35 cellular contexts compared by ENCODE assay signal in genomic region chr7:24462117-24462516, GRCh38.
"Had no signal": no experiment of that assay in that cellular context is flagged by ENCODE, and none has a peak within 500 bp of the region (broad histone marks: within the 10 kb centered on the region; RNA-seq: fewer than 3 reads in every experiment).

No MANE protein-coding gene starts in this region.

- H3K9me3 Mint-ChIP-seq: activated B cell treated with CpG ODN at 0.5 μM for 24 hours; activated CD4-positive, alpha-beta memory T cell treated with anti-CD3 and anti-CD28 coated beads for 36 hours; activated CD4-positive, alpha-beta T cell treated with anti-CD3 and anti-CD28 coated beads, Interleukin-2, amount 10 ng/mL, durations not matched to agents 24 days and 14 days; activated CD8-positive, alpha-beta T cell treated with anti-CD3 and anti-CD28 coated beads for 36 hours; activated naive CD4-positive, alpha-beta T cell treated with anti-CD3 and anti-CD28 coated beads for 36 hours; activated naive CD4-positive, alpha-beta T cell treated with anti-CD3 and anti-CD28 coated beads, Interleukin-2, amount 50 U/mL, for 72 hours; activated naive CD8-positive, alpha-beta T cell treated with anti-CD3 and anti-CD28 coated beads for 36 hours; activated T-cell treated with anti-CD3 and anti-CD28 coated beads, Interleukin-2, amount 50 U/mL, for 4 hours; activated T-cell treated with anti-CD3 and anti-CD28 coated beads, Interleukin-2, amount 50 U/mL, for 72 hours; activated T-helper 1 cell treated with anti-CD3 and anti-CD28 coated beads, Interleukin-12 subunit alpha, Interleukin-12 subunit beta, Interleukin-2, Interleukin-4 antibody, amounts not matched to agents 30 ng/mL and 10 ng/mL and 1 ng/mL, durations not matched to agents 14 hours and 24 hours and 36 hours; activated T-helper 17 cell treated with anti-CD3 and anti-CD28 coated beads, Interleukin-2, amount 50 U/mL, for 72 hours; T-helper 1 cell treated with Interleukin-12 subunit alpha and Interleukin-12 subunit beta and Interleukin-4 antibody, amounts not matched to agents 30 μg/mL and 1 μg/mL, for 36 hours; T-helper 2 cell treated with Interferon-gamma antibody and Interleukin-4, amounts not matched to agents 5 μg/mL and 100 μg/mL, for 36 hours had no signal

- H3K27me3 Mint-ChIP-seq: activated naive CD8-positive, alpha-beta T cell treated with anti-CD3 and anti-CD28 coated beads for 36 hours had no signal

- H3K27ac ChIP-seq: adrenal gland, body of pancreas, brain microvascular endothelial cell, breast epithelium, VCaP had no signal

- H3K4me3 Mint-ChIP-seq: activated B cell treated with CpG ODN at 0.5 μM for 24 hours; activated CD4-positive, alpha-beta memory T cell treated with anti-CD3 and anti-CD28 coated beads for 36 hours; activated CD4-positive, alpha-beta T cell treated with anti-CD3 and anti-CD28 coated beads, Interleukin-2, amount 10 ng/mL, durations not matched to agents 24 days and 14 days; activated CD8-positive, alpha-beta T cell treated with anti-CD3 and anti-CD28 coated beads for 36 hours; activated naive CD4-positive, alpha-beta T cell treated with anti-CD3 and anti-CD28 coated beads for 36 hours; activated naive CD8-positive, alpha-beta T cell treated with anti-CD3 and anti-CD28 coated beads for 36 hours; activated T-cell treated with anti-CD3 and anti-CD28 coated beads, Interleukin-2, amount 50 U/mL, for 4 hours; activated T-cell treated with anti-CD3 and anti-CD28 coated beads, Interleukin-2, amount 50 U/mL, for 72 hours; activated T-helper 1 cell treated with anti-CD3 and anti-CD28 coated beads, Interleukin-12 subunit alpha, Interleukin-12 subunit beta, Interleukin-2, Interleukin-4 antibody, amounts not matched to agents 30 ng/mL and 10 ng/mL and 1 ng/mL, durations not matched to agents 14 hours and 24 hours and 36 hours; activated T-helper 17 cell treated with anti-CD3 and anti-CD28 coated beads, Interleukin-2, amount 50 U/mL, for 72 hours; T-helper 1 cell treated with Interleukin-12 subunit alpha and Interleukin-12 subunit beta and Interleukin-4 antibody, amounts not matched to agents 30 μg/mL and 1 μg/mL, for 36 hours; T-helper 2 cell treated with Interferon-gamma antibody and Interleukin-4, amounts not matched to agents 5 μg/mL and 100 μg/mL, for 36 hours had no signal

- H3K4me1 Mint-ChIP-seq: activated B cell treated with CpG ODN at 0.5 μM for 24 hours; activated CD4-positive, alpha-beta T cell treated with anti-CD3 and anti-CD28 coated beads, Interleukin-2, amount 10 ng/mL, durations not matched to agents 24 days and 14 days; activated naive CD8-positive, alpha-beta T cell treated with anti-CD3 and anti-CD28 coated beads for 36 hours; activated T-helper 17 cell treated with anti-CD3 and anti-CD28 coated beads, Interleukin-2, amount 50 U/mL, for 72 hours had no signal

- H3K4me1 ChIP-seq: breast epithelium had no signal

- H3K36me3 ChIP-seq: adrenal gland, brain microvascular endothelial cell, breast epithelium had no signal

- H3K27ac Mint-ChIP-seq: activated B cell treated with CpG ODN at 0.5 μM for 24 hours; activated CD4-positive, alpha-beta memory T cell treated with anti-CD3 and anti-CD28 coated beads for 36 hours; activated CD4-positive, alpha-beta T cell treated with anti-CD3 and anti-CD28 coated beads, Interleukin-2, amount 10 ng/mL, durations not matched to agents 24 days and 14 days; activated CD8-positive, alpha-beta T cell treated with anti-CD3 and anti-CD28 coated beads for 36 hours; activated naive CD4-positive, alpha-beta T cell treated with anti-CD3 and anti-CD28 coated beads for 36 hours; activated naive CD4-positive, alpha-beta T cell treated with anti-CD3 and anti-CD28 coated beads, Interleukin-2, amount 50 U/mL, for 72 hours; activated naive CD8-positive, alpha-beta T cell treated with anti-CD3 and anti-CD28 coated beads for 36 hours; activated T-cell treated with anti-CD3 and anti-CD28 coated beads, Interleukin-2, amount 50 U/mL, for 72 hours; activated T-helper 1 cell treated with anti-CD3 and anti-CD28 coated beads, Interleukin-12 subunit alpha, Interleukin-12 subunit beta, Interleukin-2, Interleukin-4 antibody, amounts not matched to agents 30 ng/mL and 10 ng/mL and 1 ng/mL, durations not matched to agents 14 hours and 24 hours and 36 hours; activated T-helper 17 cell treated with anti-CD3 and anti-CD28 coated beads, Interleukin-2, amount 50 U/mL, for 72 hours; T-helper 1 cell treated with Interleukin-12 subunit alpha and Interleukin-12 subunit beta and Interleukin-4 antibody, amounts not matched to agents 30 μg/mL and 1 μg/mL, for 36 hours; T-helper 2 cell treated with Interferon-gamma antibody and Interleukin-4, amounts not matched to agents 5 μg/mL and 100 μg/mL, for 36 hours had no signal

- H3K27me3 ChIP-seq: adrenal gland, body of pancreas, brain microvascular endothelial cell, breast epithelium had no signal

- ATAC-seq: activated CD8-positive, alpha-beta T cell treated with anti-CD3 and anti-CD28 coated beads for 36 hours; activated naive CD4-positive, alpha-beta T cell treated with anti-CD3 and anti-CD28 coated beads, Interleukin-2, amount 50 U/mL, for 72 hours; activated T-cell treated with anti-CD3 and anti-CD28 coated beads, Interleukin-2, amount 50 U/mL, for 4 hours; activated T-cell treated with anti-CD3 and anti-CD28 coated beads, Interleukin-2, amount 50 U/mL, for 72 hours; activated T-helper 17 cell treated with anti-CD3 and anti-CD28 coated beads, Interleukin-2, amount 50 U/mL, for 72 hours; body of pancreas had no signal

- H3K36me3 Mint-ChIP-seq: activated CD4-positive, alpha-beta memory T cell treated with anti-CD3 and anti-CD28 coated beads for 36 hours; activated naive CD4-positive, alpha-beta T cell treated with anti-CD3 and anti-CD28 coated beads, Interleukin-2, amount 50 U/mL, for 72 hours; activated naive CD8-positive, alpha-beta T cell treated with anti-CD3 and anti-CD28 coated beads for 36 hours had no signal

- H3K9me3 ChIP-seq: adrenal gland, body of pancreas, breast epithelium had no signal

- DNase-seq: activated B cell treated with CpG ODN at 0.5 μM for 24 hours; activated CD4-positive, alpha-beta memory T cell treated with anti-CD3 and anti-CD28 coated beads for 36 hours; activated CD4-positive, alpha-beta T cell treated with anti-CD3 and anti-CD28 coated beads for 4 hours; activated CD4-positive, alpha-beta T cell treated with anti-CD3 and anti-CD28 coated beads, Interleukin-2, amount 10 ng/mL, durations not matched to agents 24 days and 14 days; activated CD4-positive, alpha-beta T cell treated with anti-CD3 and anti-CD28 coated beads, Interleukin-2, amount 50 U/mL, for 1 hour; activated CD4-positive, alpha-beta T cell treated with anti-CD3 and anti-CD28 coated beads, Interleukin-2, amount 50 U/mL, for 4 hours; activated CD4-positive, CD25-positive, alpha-beta regulatory T cell treated with anti-CD3 and anti-CD28 coated beads, Interleukin-2, amount 50 U/mL, for 72 hours; activated CD8-positive, alpha-beta memory T cell treated with anti-CD3 and anti-CD28 coated beads, Interleukin-2, amount 50 U/mL, for 4 hours; activated CD8-positive, alpha-beta T cell treated with anti-CD3 and anti-CD28 coated beads for 36 hours; activated effector memory CD4-positive, alpha-beta T cell treated with anti-CD3 and anti-CD28 coated beads, Interleukin-2, amount 50 U/mL, for 16 hours; activated gamma-delta T cell treated with Interleukin-2 at 50 U/mL for 16 hours; activated naive CD4-positive, alpha-beta T cell; activated naive CD4-positive, alpha-beta T cell treated with anti-CD3 and anti-CD28 coated beads for 36 hours; activated naive CD4-positive, alpha-beta T cell treated with anti-CD3 and anti-CD28 coated beads, Interleukin-2, amount 50 U/mL, for 16 hours; activated naive CD8-positive, alpha-beta T cell treated with anti-CD3 and anti-CD28 coated beads for 36 hours; activated T-cell treated with anti-CD3 and anti-CD28 coated beads for 4 hours; activated T-cell treated with anti-CD3 and anti-CD28 coated beads, Interleukin-2, amount 50 U/mL, for 1 hour; activated T-cell treated with anti-CD3 and anti-CD28 coated beads, Interleukin-2, amount 50 U/mL, for 4 hours; activated T-cell treated with anti-CD3 and anti-CD28 coated beads, Interleukin-2, amount 50 U/mL, for 72 hours; adrenal gland; amniotic stem cell; aorta; body of pancreas; brain microvascular endothelial cell; central memory CD4-positive, alpha-beta T cell; T-helper 1 cell; T-helper 2 cell; T-helper 9 cell had no signal

- H3K4me3 ChIP-seq: adrenal gland, body of pancreas, breast epithelium had no signal
